17 cellular contexts compared by ENCODE assay signal in genomic region chr19:10364644-10365043, GRCh38. TPM values are rescaled to one million over a fixed set of nuclear protein-coding genes. Genes with fewer than 3 reads are reported as not detected.
DNase-seq lines count a peak whose midpoint lies in the region; ATAC-seq and TF ChIP-seq lines count a peak whose summit lies in the region.
"Had no signal": no experiment of that assay in that cellular context is flagged by ENCODE, and none has a peak within 500 bp of the region (broad histone marks: within the 10 kb centered on the region; RNA-seq: fewer than 3 reads in every experiment).

No MANE protein-coding gene starts in this region.

- no peaks in the 10 kb centered on the region for H3K9me3 ChIP-seq in left lung

- H3K36me3 ChIP-seq in left lung: peaks cover 0 to 100% of the 10 kb centered on the region in 2 donors

- no peaks in the 10 kb centered on the region for H3K4me1 ChIP-seq in left lung

- no peaks in the 10 kb centered on the region for H3K27me3 ChIP-seq in left lung

- H3K27ac ChIP-seq in left lung: no peak overlapping the region
- H3K27ac ChIP-seq: GM23248 had no signal

- intact Hi-C loops in Right ventricle myocardium superior (cut with DNase I) (no loop called here), cardiac septum (cut with DNase I) (no loop called here), posterior cingulate gyrus (cut with DNase I) (no loop called here), posterior vena cava (cut with DNase I) (no loop called here), left lung (cut with DNase I) (no loop called here)

- DNase-seq in Right ventricle myocardium superior (no peak), cardiac septum (ENCODE audit: low spot score) (no peak), anterior cingulate cortex (lab: John Stamatoyannopoulos, UW) (peak in 45 of 58 donors; percentile 3 to 68 (median 21)), hypothalamus (lab: John Stamatoyannopoulos, UW) (peak in 39 of 51 donors; percentile 0 to 76 (median 34)), posterior cingulate gyrus (peak in 7 of 10 donors; percentile 34 to 94 (median 45)), posterior vena cava (ENCODE audit: low spot score) (no peak), left lung (no peak)
- DNase-seq: 8988T; CD4-positive, alpha-beta memory T cell; DMS153; GF-D8; GM23248; HCEC 1CT; NCI-H1105 treated with DMSO at 0.1 percent for 48 hours; NCI-H1694; SHP77 had no signal

- H3K4me3 ChIP-seq in left lung: no peak overlapping the region
- H3K4me3 ChIP-seq: GM23248 had no signal

- TF ChIP-seq CTCF in left lung (IDR thresholded peaks at IDR 0.05): no peak

- ATAC-seq in Right ventricle myocardium superior (ENCODE audit: poor library complexity) (peak; percentile 28), HG03442 (IDR thresholded peaks at IDR 0.05; ENCODE audit: unreplicated experiment) (no peak), left lung (no peak)

RNA-seq across cellular contexts. Expression of gene TYK2, which starts 15.7 kb away (rescaled TPM):
- total RNA-seq in Right ventricle myocardium superior (60.3 TPM), cardiac septum (66.2 TPM), posterior vena cava (10 to 100 TPM; 67.1 to 69.3 TPM), left lung (100 to 1,000 TPM; 133 to 175 TPM)

RNA-seq across cellular contexts. Expression of gene ICAM3, which starts 25.2 kb away (rescaled TPM):
- total RNA-seq in Right ventricle myocardium superior: 31.0 TPM
- total RNA-seq in cardiac septum: 14.4 TPM
- 10 to 100 TPM in 1 of 2 donors, 1 to 10 TPM in 1; 7.9 to 10.6 TPM for total RNA-seq in posterior vena cava
- total RNA-seq in left lung: 10 to 100 TPM; 17.3 to 44.8 TPM

RNA-seq across cellular contexts. Expression of gene RAVER1, which starts 31.3 kb away (rescaled TPM):
- total RNA-seq in Right ventricle myocardium superior (9.9 TPM), cardiac septum (17.8 TPM), posterior vena cava (10 to 100 TPM; 17.5 to 19.0 TPM), left lung (10 to 100 TPM; 30.9 to 38.7 TPM)

RNA-seq across cellular contexts. Expression of gene CDC37, which starts 38.7 kb away (rescaled TPM):
- 146 TPM for total RNA-seq in Right ventricle myocardium superior
- 140 TPM for total RNA-seq in cardiac septum
- 100 to 1,000 TPM; 106 to 109 TPM for total RNA-seq in posterior vena cava
- total RNA-seq in left lung: 100 to 1,000 TPM; 120 to 148 TPM

RNA-seq across cellular contexts. Expression of gene FDX2, which starts 48.8 kb away (rescaled TPM):
- total RNA-seq in Right ventricle myocardium superior (19.8 TPM), cardiac septum (16.9 TPM), posterior vena cava (10 to 100 TPM; 10.2 to 11.4 TPM), left lung (10 to 100 TPM; 19.8 to 25.4 TPM)

Comparison
In these comparisons a context has a peak if more than half of its experiments do, and no peak if none do; other contexts are left out.
1. DNase-seq: peak in anterior cingulate cortex (45 of 58), hypothalamus (39 of 51) and posterior cingulate gyrus (7 of 10); none in Right ventricle myocardium superior (single experiment), cardiac septum (single experiment), posterior vena cava (single experiment) and left lung (0 of 2).